In the genomic region with DNA sequence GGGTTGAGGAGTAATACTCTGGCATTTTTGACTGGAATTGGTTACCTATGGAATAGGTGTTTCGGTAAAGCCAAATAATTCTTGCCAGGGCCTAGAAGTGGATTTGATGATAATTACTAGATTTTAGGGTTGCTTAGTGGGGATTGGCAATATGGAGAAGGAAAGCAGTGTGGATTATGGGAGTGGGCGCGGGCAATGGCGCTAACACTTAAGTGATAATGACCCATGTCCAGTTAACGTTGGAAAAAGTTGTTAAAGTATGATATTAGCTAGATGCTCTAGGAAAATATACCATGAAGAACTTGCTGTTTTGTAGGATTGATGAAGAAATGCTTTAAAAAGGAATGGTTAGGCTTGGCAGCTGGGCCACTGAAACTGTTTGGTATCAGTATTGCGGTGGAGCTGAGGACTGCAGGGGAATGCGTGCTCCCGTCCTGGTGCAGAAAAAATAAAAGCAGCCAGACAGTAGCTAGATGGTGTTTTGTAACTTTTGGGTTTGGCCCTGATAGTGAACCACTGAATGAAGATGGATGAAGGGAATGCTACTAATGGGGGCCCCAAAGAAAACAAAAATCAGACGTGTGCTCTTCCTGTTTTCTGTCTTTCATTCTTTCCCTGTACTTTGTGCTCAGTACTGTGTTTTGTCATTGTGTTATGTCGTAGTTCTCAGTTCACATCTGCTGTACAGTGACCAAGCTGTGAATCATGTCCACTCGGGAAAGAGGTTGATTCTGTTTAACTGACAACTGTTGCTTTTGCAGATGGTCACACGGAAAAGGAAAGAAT, we compare ENCODE assay signal across 8 cellular contexts. TPM values are rescaled to one million over a fixed set of nuclear protein-coding genes. Genes with fewer than 3 reads are reported as not detected.
A peak's percentile ranks its signal among the peaks of the same experiment; 100 is the strongest.
DNase-seq lines count a peak whose midpoint lies in the region; ATAC-seq and TF ChIP-seq lines count a peak whose summit lies in the region.

No MANE protein-coding gene starts in this region.

- H3K27me3 ChIP-seq in endodermal cell (ENCODE audit: control insufficient read depth, insufficient read depth, low read length, poor library complexity, severe bottlenecking) (no peaks in the 10 kb centered on the region), tibial artery (no peaks in the 10 kb centered on the region)

- WGBS in endodermal cell (ENCODE audit: insufficient coverage in 1 of 2, insufficient read length in 1 of 2), 2 experiments: 13 to 20% methylated on average over 12 of the region's 12 CpGs

- H3K9me3 ChIP-seq in endodermal cell (ENCODE audit: control insufficient read depth, low read length) (no peaks in the 10 kb centered on the region), tibial artery (no peaks in the 10 kb centered on the region)

- H3K27ac ChIP-seq in endodermal cell (ENCODE audit: low read depth, low read length) (peak overlapping the region; percentile 19), tibial artery (peak overlapping the region; percentile 75 to 84)

- TF ChIP-seq CTCF in endodermal cell (conservative IDR thresholded peaks at IDR 0.05) (peak; percentile 56), tibial artery (IDR thresholded peaks at IDR 0.05) (peak; percentile 30 to 48)

- H3K36me3 ChIP-seq in endodermal cell (ENCODE audit: control insufficient read depth, insufficient read depth, low read length): no peaks in the 10 kb centered on the region
- H3K36me3 ChIP-seq in tibial artery: no peaks in the 10 kb centered on the region

- H3K9me3 Mint-ChIP-seq in endodermal cell: no peaks in the 10 kb centered on the region

- in situ Hi-C loops in Caki2 (cut with HindIII; ENCODE audit: low pct_unique_long_range_greater_than_20kb, low sequenced_read_pairs): no loop called here

- no peaks in the 10 kb centered on the region for H3K36me3 Mint-ChIP-seq in endodermal cell (ENCODE audit: low read depth)

- ATAC-seq in GM19467 (IDR thresholded peaks at IDR 0.05; ENCODE audit: unreplicated experiment): peak; percentile 26
- no peak for ATAC-seq in HG03565 (IDR thresholded peaks at IDR 0.05; ENCODE audit: unreplicated experiment)

- peak overlapping the region; percentile 84 for H3K4me3 Mint-ChIP-seq in endodermal cell

- H3K4me3 ChIP-seq in endodermal cell (ENCODE audit: low read length): peak overlapping the region; percentile 96
- peak overlapping the region; percentile 84 to 89 for H3K4me3 ChIP-seq in tibial artery

- H3K27me3 Mint-ChIP-seq in endodermal cell (ENCODE audit: insufficient read depth): peaks cover 2% of the 10 kb centered on the region

- H3K27ac Mint-ChIP-seq in endodermal cell: peak overlapping the region; percentile 81

- peak overlapping the region; percentile 42 for H3K9ac ChIP-seq in endodermal cell (ENCODE audit: extremely low read depth, low read length, poor library complexity, severe bottlenecking)

- no peaks in the 10 kb centered on the region for H3K4me1 ChIP-seq in endodermal cell (ENCODE audit: control insufficient read depth, insufficient read depth, low read length)
- H3K4me1 ChIP-seq in tibial artery: peaks cover 0 to 37% (median 14%) of the 10 kb centered on the region in 4 donors

- DNase-seq in Caki2 (ENCODE audit: low read depth) (peak; percentile 61), HT1080 (ENCODE audit: low read depth) (peak; percentile 54), UCSD-AML1 (lab: John Stamatoyannopoulos, UW; ENCODE audit: unreplicated experiment) (peak; percentile 27), endodermal cell (peak; percentile 54), mucosa of gallbladder (ENCODE audit: low spot score) (peak; percentile 31), tibial artery (peak in 1 of 2 donors; percentile 38)

- intact Hi-C loops in tibial artery (cut with DNase I; ENCODE audit: low total_unique reads): loop anchor here (2.0 kb wide), 1 partner anchor 98 kb away; no protein-coding TSS in a partner anchor

- H3K4me1 Mint-ChIP-seq in endodermal cell: peaks cover 13% of the 10 kb centered on the region

RNA-seq across cellular contexts. Expression of gene INSIG2, which starts 0.9 kb away (rescaled TPM):
- 14.6 and 36.1 TPM in 2 replicates for total RNA-seq in Caki2 (2014; rRNA removed; shearing (Covaris generic); ENCODE audit: low replicate concordance)
- total RNA-seq in HT1080 (2014; rRNA removed; shearing (Covaris generic)): 4.8 and 9.2 TPM in 2 replicates
- 24.0 and 28.3 TPM in 2 replicates for polyA plus RNA-seq in HT1080 (2015; cell fraction: cytosol; rRNA removed)
- polyA plus RNA-seq in HT1080 (2015; cell fraction: nucleus; rRNA removed): 22.5 and 28.1 TPM in 2 replicates
- total RNA-seq in endodermal cell (10 to 100 TPM; 10.9 to 12.5 TPM), mucosa of gallbladder (42.7 TPM)
- polyA plus RNA-seq in endodermal cell (2013, experiment 1 of 2): 22.8 TPM
- 16.4 TPM for polyA plus RNA-seq in endodermal cell (2013, experiment 2 of 2)
